1 cellular context compared by ENCODE assay signal in the genomic region with DNA sequence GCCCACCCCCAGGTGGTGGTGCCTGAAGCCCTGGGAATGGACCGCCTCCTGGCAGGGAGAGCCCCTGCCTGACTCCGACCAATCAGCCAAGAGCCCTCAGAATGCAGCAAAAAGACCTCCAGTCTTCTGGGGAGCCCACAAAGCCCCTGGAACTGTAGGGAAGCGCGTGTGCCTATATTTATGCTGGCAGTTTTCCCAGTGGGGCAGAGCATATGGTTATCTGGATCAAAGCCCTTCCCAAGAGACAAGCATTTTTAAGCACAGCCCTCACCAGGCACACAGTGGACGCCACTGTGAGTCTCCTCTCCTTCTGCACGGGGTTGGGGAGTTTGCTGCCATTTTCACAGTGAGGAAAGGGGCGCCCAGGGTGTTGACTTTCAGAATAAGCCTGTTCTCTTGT.
TF ChIP-seq lines count a peak whose summit lies in the region.

No MANE protein-coding gene starts in this region.

TF ChIP-seq in SK-N-SH treated with all-trans-retinoic acid at 6 μM for 48 hours, 23 proteins besides CTCF, POLR2A, EP300 and RAD21 (continued from another document):
- TF ChIP-seq, protein P1, sequence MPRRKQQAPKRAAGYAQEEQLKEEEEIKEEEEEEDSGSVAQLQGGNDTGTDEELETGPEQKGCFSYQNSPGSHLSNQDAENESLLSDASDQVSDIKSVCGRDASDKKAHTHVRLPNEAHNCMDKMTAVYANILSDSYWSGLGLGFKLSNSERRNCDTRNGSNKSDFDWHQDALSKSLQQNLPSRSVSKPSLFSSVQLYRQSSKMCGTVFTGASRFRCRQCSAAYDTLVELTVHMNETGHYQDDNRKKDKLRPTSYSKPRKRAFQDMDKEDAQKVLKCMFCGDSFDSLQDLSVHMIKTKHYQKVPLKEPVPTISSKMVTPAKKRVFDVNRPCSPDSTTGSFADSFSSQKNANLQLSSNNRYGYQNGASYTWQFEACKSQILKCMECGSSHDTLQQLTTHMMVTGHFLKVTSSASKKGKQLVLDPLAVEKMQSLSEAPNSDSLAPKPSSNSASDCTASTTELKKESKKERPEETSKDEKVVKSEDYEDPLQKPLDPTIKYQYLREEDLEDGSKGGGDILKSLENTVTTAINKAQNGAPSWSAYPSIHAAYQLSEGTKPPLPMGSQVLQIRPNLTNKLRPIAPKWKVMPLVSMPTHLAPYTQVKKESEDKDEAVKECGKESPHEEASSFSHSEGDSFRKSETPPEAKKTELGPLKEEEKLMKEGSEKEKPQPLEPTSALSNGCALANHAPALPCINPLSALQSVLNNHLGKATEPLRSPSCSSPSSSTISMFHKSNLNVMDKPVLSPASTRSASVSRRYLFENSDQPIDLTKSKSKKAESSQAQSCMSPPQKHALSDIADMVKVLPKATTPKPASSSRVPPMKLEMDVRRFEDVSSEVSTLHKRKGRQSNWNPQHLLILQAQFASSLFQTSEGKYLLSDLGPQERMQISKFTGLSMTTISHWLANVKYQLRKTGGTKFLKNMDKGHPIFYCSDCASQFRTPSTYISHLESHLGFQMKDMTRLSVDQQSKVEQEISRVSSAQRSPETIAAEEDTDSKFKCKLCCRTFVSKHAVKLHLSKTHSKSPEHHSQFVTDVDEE (CRISPR knock-in tag; IDR thresholded peaks at IDR 0.05): no peak
- TF ChIP-seq ZFP3 (CRISPR knock-in tag; IDR thresholded peaks at IDR 0.05) (no peak), CSDC2 (CRISPR knock-in tag; IDR thresholded peaks at IDR 0.05) (no peak), ZC3H10 (CRISPR knock-in tag; IDR thresholded peaks at IDR 0.05) (no peak)
- TF ChIP-seq, protein P2, sequence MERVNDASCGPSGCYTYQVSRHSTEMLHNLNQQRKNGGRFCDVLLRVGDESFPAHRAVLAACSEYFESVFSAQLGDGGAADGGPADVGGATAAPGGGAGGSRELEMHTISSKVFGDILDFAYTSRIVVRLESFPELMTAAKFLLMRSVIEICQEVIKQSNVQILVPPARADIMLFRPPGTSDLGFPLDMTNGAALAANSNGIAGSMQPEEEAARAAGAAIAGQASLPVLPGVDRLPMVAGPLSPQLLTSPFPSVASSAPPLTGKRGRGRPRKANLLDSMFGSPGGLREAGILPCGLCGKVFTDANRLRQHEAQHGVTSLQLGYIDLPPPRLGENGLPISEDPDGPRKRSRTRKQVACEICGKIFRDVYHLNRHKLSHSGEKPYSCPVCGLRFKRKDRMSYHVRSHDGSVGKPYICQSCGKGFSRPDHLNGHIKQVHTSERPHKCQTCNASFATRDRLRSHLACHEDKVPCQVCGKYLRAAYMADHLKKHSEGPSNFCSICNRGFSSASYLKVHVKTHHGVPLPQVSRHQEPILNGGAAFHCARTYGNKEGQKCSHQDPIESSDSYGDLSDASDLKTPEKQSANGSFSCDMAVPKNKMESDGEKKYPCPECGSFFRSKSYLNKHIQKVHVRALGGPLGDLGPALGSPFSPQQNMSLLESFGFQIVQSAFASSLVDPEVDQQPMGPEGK (CRISPR knock-in tag; IDR thresholded peaks at IDR 0.05; ENCODE audit: borderline replicate concordance): no peak
- TF ChIP-seq, protein P3, sequence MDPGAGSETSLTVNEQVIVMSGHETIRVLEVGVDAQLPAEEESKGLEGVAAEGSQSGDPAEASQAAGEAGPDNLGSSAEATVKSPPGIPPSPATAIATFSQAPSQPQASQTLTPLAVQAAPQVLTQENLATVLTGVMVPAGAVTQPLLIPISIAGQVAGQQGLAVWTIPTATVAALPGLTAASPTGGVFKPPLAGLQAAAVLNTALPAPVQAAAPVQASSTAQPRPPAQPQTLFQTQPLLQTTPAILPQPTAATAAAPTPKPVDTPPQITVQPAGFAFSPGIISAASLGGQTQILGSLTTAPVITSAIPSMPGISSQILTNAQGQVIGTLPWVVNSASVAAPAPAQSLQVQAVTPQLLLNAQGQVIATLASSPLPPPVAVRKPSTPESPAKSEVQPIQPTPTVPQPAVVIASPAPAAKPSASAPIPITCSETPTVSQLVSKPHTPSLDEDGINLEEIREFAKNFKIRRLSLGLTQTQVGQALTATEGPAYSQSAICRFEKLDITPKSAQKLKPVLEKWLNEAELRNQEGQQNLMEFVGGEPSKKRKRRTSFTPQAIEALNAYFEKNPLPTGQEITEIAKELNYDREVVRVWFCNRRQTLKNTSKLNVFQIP (CRISPR knock-in tag; IDR thresholded peaks at IDR 0.05; ENCODE audit: borderline replicate concordance, low read depth): no peak
